20 cellular contexts compared by ENCODE assay signal in the genomic region with DNA sequence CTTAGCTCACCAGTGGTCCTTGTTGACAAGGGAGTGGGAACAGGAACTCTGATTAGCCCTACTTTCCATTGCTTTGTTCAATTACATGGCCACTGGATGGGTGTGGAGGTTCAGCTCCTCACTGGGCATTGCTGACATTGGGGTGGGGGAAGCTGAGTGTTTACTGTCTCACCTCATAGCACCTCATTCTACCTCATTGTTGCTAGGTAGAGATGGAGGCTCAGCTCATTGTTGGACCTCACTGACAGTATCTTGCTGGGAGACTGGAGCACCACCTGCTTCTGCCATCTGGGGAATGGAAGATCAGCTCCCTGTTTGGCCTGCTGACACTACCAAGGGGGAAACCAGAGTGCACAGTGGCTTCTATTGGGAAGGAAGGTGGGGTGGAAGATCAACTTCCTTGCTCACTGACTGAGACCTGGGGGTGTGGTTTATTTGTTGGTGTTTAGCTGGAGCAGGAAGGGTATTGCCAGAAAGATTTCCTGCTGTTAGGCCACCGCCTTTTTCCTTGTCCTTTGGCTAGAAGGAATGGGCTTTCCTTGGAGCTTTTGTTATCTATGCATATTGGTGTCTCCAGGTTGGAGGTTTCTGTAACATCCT. TPM values are rescaled to one million over a fixed set of nuclear protein-coding genes. Genes with fewer than 3 reads are reported as not detected.
DNase-seq lines count a peak whose midpoint lies in the region; ATAC-seq and TF ChIP-seq lines count a peak whose summit lies in the region.
"Had no signal": no experiment of that assay in that cellular context is flagged by ENCODE, and none has a peak within 500 bp of the region (broad histone marks: within the 10 kb centered on the region; RNA-seq: fewer than 3 reads in every experiment).

No MANE protein-coding gene starts in this region.

- H2BK5ac ChIP-seq in H9 (ENCODE audit: insufficient read length, low read length) (no peak overlapping the region), mesendoderm (ENCODE audit: low read length) (no peak overlapping the region)

- no peak overlapping the region for H4K91ac ChIP-seq in H9 (ENCODE audit: insufficient read length, low read depth, low read length)

- H2BK12ac ChIP-seq in H9 (ENCODE audit: insufficient read length, low read depth, low read length): no peak overlapping the region

- no peak overlapping the region for H3T11ph ChIP-seq in H9 (ENCODE audit: low read length)

- H3K79me1 ChIP-seq in H9 (ENCODE audit: insufficient read depth, low read depth, low read length, poor library complexity, severe bottlenecking): no peaks in the 10 kb centered on the region
- H3K79me1 ChIP-seq in mesendoderm (ENCODE audit: low read length): no peaks in the 10 kb centered on the region

- H4K5ac ChIP-seq in H9 (ENCODE audit: insufficient read length, low read depth, low read length): no peak overlapping the region
- no peak overlapping the region for H4K5ac ChIP-seq in mesendoderm (ENCODE audit: low read length)

- H4K8ac ChIP-seq in H9 (replicated peaks; ENCODE audit: insufficient read length, low read depth, low read length) (no peak overlapping the region), mesendoderm (ENCODE audit: low read depth, low read length) (no peak overlapping the region)

- no peaks in the 10 kb centered on the region for H4K20me1 ChIP-seq in H9 (ENCODE audit: control insufficient read depth, insufficient read depth, insufficient read length)

- H3K4me1 ChIP-seq in H9 (ENCODE audit: insufficient read depth, low read length): peaks cover 4% of the 10 kb centered on the region; the same call in 1 of the 2 replicates
- no peaks in the 10 kb centered on the region for H3K4me1 ChIP-seq in endodermal cell (ENCODE audit: control insufficient read depth, insufficient read depth, low read length)
- peaks cover 3% of the 10 kb centered on the region for H3K4me1 ChIP-seq in mesendoderm (ENCODE audit: control insufficient read depth, low read depth, low read length)

- CTCF ChIA-PET in activated CD4-positive, alpha-beta T cell treated with anti-CD3 and anti-CD28 coated beads for 36 hours (lab: Charles Lee): interaction anchor here (1.1 to 1.5 kb wide), 3 partner anchors 12 to 59 kb away, joined by 3 to 5 read pairs (median 4); no protein-coding TSS in a partner anchor

- H3K4me3 Mint-ChIP-seq in H9 (no peak overlapping the region), endodermal cell (no peak overlapping the region)
- H3K4me3 Mint-ChIP-seq in activated CD4-positive, alpha-beta T cell treated with anti-CD3 and anti-CD28 coated beads for 36 hours: no peak overlapping the region

- H3K9me3 Mint-ChIP-seq in H9 (no peaks in the 10 kb centered on the region; a peak in 1 of 5 replicates), endodermal cell (no peaks in the 10 kb centered on the region)
- peaks cover 1% of the 10 kb centered on the region for H3K9me3 Mint-ChIP-seq in activated CD4-positive, alpha-beta T cell treated with anti-CD3 and anti-CD28 coated beads for 36 hours (ENCODE audit: low read depth)

- H3K4me3 ChIP-seq in endodermal cell (ENCODE audit: low read length): no peak overlapping the region
- H3K4me3 ChIP-seq in mesendoderm (ENCODE audit: low read length): no peak overlapping the region
- H3K4me3 ChIP-seq: PC-9 had no signal

- no peaks in the 10 kb centered on the region for H3K27me3 ChIP-seq in H9 (ENCODE audit: insufficient read depth, low read length)
- no peaks in the 10 kb centered on the region for H3K27me3 ChIP-seq in endodermal cell (ENCODE audit: control insufficient read depth, insufficient read depth, low read length, poor library complexity, severe bottlenecking)
- no peaks in the 10 kb centered on the region for H3K27me3 ChIP-seq in mesendoderm (ENCODE audit: insufficient read depth, low read length, poor library complexity)

- H3K56ac ChIP-seq in H9 (ENCODE audit: insufficient read length, low read depth, low read length) (no peak overlapping the region), mesendoderm (ENCODE audit: low read length) (no peak overlapping the region)

- intact Hi-C loops in activated CD4-positive, alpha-beta T cell treated with anti-CD3 and anti-CD28 coated beads for 36 hours (cut with DNase I, micrococcal nuclease): no loop called here

- TF ChIP-seq CTCF in H9 (conservative IDR thresholded peaks at IDR 0.05) (no peak), endodermal cell (conservative IDR thresholded peaks at IDR 0.05) (no peak)

- H3K23ac ChIP-seq in H9 (ENCODE audit: insufficient read length, low read depth, low read length) (no peak overlapping the region), mesendoderm (ENCODE audit: low read length) (no peak overlapping the region)

- H3K4me2 ChIP-seq in H9 (ENCODE audit: insufficient read depth, insufficient read length, low read length) (no peak overlapping the region), mesendoderm (ENCODE audit: low read length) (no peak overlapping the region)
- H3K4me2 ChIP-seq: PC-9 had no signal

- H3K27ac Mint-ChIP-seq in H9 (peak overlapping the region in 2 of 3 experiments; percentile 35 to 94; a peak in 4 of 7 replicates), endodermal cell (no peak overlapping the region)
- H3K27ac Mint-ChIP-seq in activated CD4-positive, alpha-beta T cell treated with anti-CD3 and anti-CD28 coated beads for 36 hours: no peak overlapping the region

- no peak overlapping the region for H3K9ac ChIP-seq in H9 (ENCODE audit: extremely low read depth, insufficient read length, low read length)
- H3K9ac ChIP-seq in endodermal cell (ENCODE audit: extremely low read depth, low read length, poor library complexity, severe bottlenecking): no peak overlapping the region
- no peak overlapping the region for H3K9ac ChIP-seq in mesendoderm (ENCODE audit: low read length)

- H3K4me1 Mint-ChIP-seq in H9 (peaks cover 5 to 8% of the 10 kb centered on the region in 2 experiments), endodermal cell (peaks cover 4% of the 10 kb centered on the region)
- no peaks in the 10 kb centered on the region for H3K4me1 Mint-ChIP-seq in activated CD4-positive, alpha-beta T cell treated with anti-CD3 and anti-CD28 coated beads for 36 hours

- H2BK120ac ChIP-seq in H9 (ENCODE audit: low read depth, low read length, poor library complexity, severe bottlenecking) (no peak overlapping the region), mesendoderm (ENCODE audit: low read depth, low read length) (no peak overlapping the region)

- no peak overlapping the region for H3K14ac ChIP-seq in H9 (ENCODE audit: insufficient read depth, low read length)

- H3K79me2 ChIP-seq in H9 (ENCODE audit: insufficient read depth, low read length) (no peaks in the 10 kb centered on the region), mesendoderm (ENCODE audit: control insufficient read depth, insufficient read depth, low read length) (no peaks in the 10 kb centered on the region)

- no peaks in the 10 kb centered on the region for H3K36me3 Mint-ChIP-seq in H9 (ENCODE audit: insufficient read depth in 1 of 3, low read depth in 3 of 3)
- no peaks in the 10 kb centered on the region for H3K36me3 Mint-ChIP-seq in endodermal cell (ENCODE audit: low read depth)
- no peaks in the 10 kb centered on the region for H3K36me3 Mint-ChIP-seq in activated CD4-positive, alpha-beta T cell treated with anti-CD3 and anti-CD28 coated beads for 36 hours (ENCODE audit: low read depth)

- no peaks in the 10 kb centered on the region for H3K36me3 ChIP-seq in endodermal cell (ENCODE audit: control insufficient read depth, insufficient read depth, low read length)
- no peaks in the 10 kb centered on the region for H3K36me3 ChIP-seq in mesendoderm (ENCODE audit: control insufficient read depth, insufficient read depth, low read length)

- no peaks in the 10 kb centered on the region for H3K9me3 ChIP-seq in H9 (ENCODE audit: control insufficient read depth, low read depth, low read length)
- no peaks in the 10 kb centered on the region for H3K9me3 ChIP-seq in endodermal cell (ENCODE audit: control insufficient read depth, low read length)

- H2BK15ac ChIP-seq in H9 (ENCODE audit: low read depth, low read length) (no peak overlapping the region), mesendoderm (replicated peaks; ENCODE audit: low read depth) (no peak overlapping the region)

- H2AFZ ChIP-seq in H9 (ENCODE audit: low read length): peak overlapping the region; percentile 49
- H2AFZ ChIP-seq: PC-9 had no signal

- no peak overlapping the region for H3K18ac ChIP-seq in H9 (ENCODE audit: insufficient read length, low read depth, low read length)
- no peak overlapping the region for H3K18ac ChIP-seq in mesendoderm (ENCODE audit: low read length)

- POLR2A ChIA-PET in activated CD4-positive, alpha-beta T cell treated with anti-CD3 and anti-CD28 coated beads for 36 hours (lab: Charles Lee): no interaction called here

- H3K4ac ChIP-seq in H9 (ENCODE audit: low read depth, low read length) (no peak overlapping the region), mesendoderm (ENCODE audit: low read depth, low read length) (no peak overlapping the region)

- no peak overlapping the region for H2BK20ac ChIP-seq in H9 (ENCODE audit: low read depth, low read length, poor library complexity, severe bottlenecking)

- WGBS in H9 (ENCODE audit: extremely low coverage, insufficient read length, low lambda C conversion rate): no CpG with 5 or more reads among the region's 1 CpG
- 33 to 74% methylated on average over 1 of the region's 1 CpG for WGBS in endodermal cell (ENCODE audit: insufficient coverage in 1 of 2, insufficient read length in 1 of 2), 2 experiments
- no CpG with 5 or more reads among the region's 1 CpG for WGBS in mesendoderm (ENCODE audit: extremely low coverage, insufficient coverage, low lambda C conversion rate)

- no peak overlapping the region for H3K27ac ChIP-seq in H9 (ENCODE audit: insufficient read length, low read depth, low read length)
- no peak overlapping the region for H3K27ac ChIP-seq in endodermal cell (ENCODE audit: low read depth, low read length)
- H3K27ac ChIP-seq in mesendoderm (ENCODE audit: low read depth, low read length): no peak overlapping the region
- H3K27ac ChIP-seq: 22Rv1, C4-2B, PC-9 had no signal

- DNase-seq in DMS 273 (lab: John Stamatoyannopoulos, UW; ENCODE audit: unreplicated experiment) (peak; percentile 12), DMS 273 treated with DMSO at 0.1 percent for 48 hours (lab: John Stamatoyannopoulos, UW) (no peak), H9 (no peak), endodermal cell (peak; percentile 50), mesendoderm (peak; percentile 22), NCI-H2107 (lab: John Stamatoyannopoulos, UW) (no peak), NCI-H1105 (lab: John Stamatoyannopoulos, UW) (no peak)
- no peak for DNase-seq in activated CD4-positive, alpha-beta T cell treated with anti-CD3 and anti-CD28 coated beads for 36 hours
- DNase-seq: COR-L47, DND-41, GOT3, Karpas-422, NCI-H1930, NCI-H2171 treated with DMSO at 0.1 percent for 48 hours, NCI-H774, PC-9, SHP77 had no signal

- H2AK5ac ChIP-seq in H9 (ENCODE audit: insufficient read length, low read length) (no peak overlapping the region), mesendoderm (ENCODE audit: low read length) (no peak overlapping the region)

- H3K27me3 Mint-ChIP-seq in H9 (ENCODE audit: low read depth) (peaks cover under 1% of the 10 kb centered on the region; the same call in 1 of the 2 replicates), endodermal cell (ENCODE audit: insufficient read depth) (peaks cover 2% of the 10 kb centered on the region)
- peaks cover 13% of the 10 kb centered on the region for H3K27me3 Mint-ChIP-seq in activated CD4-positive, alpha-beta T cell treated with anti-CD3 and anti-CD28 coated beads for 36 hours

- ATAC-seq in activated CD4-positive, alpha-beta T cell treated with anti-CD3 and anti-CD28 coated beads for 36 hours: no peak

- no peaks in the 10 kb centered on the region for H3K23me2 ChIP-seq in H9 (ENCODE audit: insufficient read length, low read depth, low read length, poor library complexity, severe bottlenecking)

RNA-seq across cellular contexts. Expression of a gene that starts 1.3 kb away (rescaled TPM):
- total RNA-seq in H9 (2021) (not detected in 2 replicates), endodermal cell (not detected)
- polyA plus RNA-seq in endodermal cell (2013, experiment 1 of 2): not detected
- polyA plus RNA-seq in endodermal cell (2013, experiment 2 of 2): not detected
- polyA plus RNA-seq in mesendoderm (2013, experiment 1 of 2): not detected
- polyA plus RNA-seq in mesendoderm (2013, experiment 2 of 2): not detected
- not detected for total RNA-seq in activated CD4-positive, alpha-beta T cell treated with anti-CD3 and anti-CD28 coated beads for 36 hours
- total RNA-seq: NCI-H460, PC-9 had no signal

RNA-seq across cellular contexts. Expression of a gene that starts 17.6 kb away (rescaled TPM):
- not detected in 2 replicates for total RNA-seq in H9 (2021)
- total RNA-seq in endodermal cell: not detected
- not detected for polyA plus RNA-seq in endodermal cell (2013, experiment 1 of 2)
- not detected for polyA plus RNA-seq in endodermal cell (2013, experiment 2 of 2)
- not detected for polyA plus RNA-seq in mesendoderm (2013, experiment 1 of 2)
- polyA plus RNA-seq in mesendoderm (2013, experiment 2 of 2): not detected
- total RNA-seq in activated CD4-positive, alpha-beta T cell treated with anti-CD3 and anti-CD28 coated beads for 36 hours: not detected
- total RNA-seq: NCI-H460, PC-9 had no signal

RNA-seq across cellular contexts. Expression of a gene that starts 21.3 kb away (rescaled TPM):
- total RNA-seq in H9 (2021): not detected in 2 replicates
- total RNA-seq in endodermal cell: not detected
- not detected for polyA plus RNA-seq in endodermal cell (2013, experiment 1 of 2)
- polyA plus RNA-seq in endodermal cell (2013, experiment 2 of 2): not detected
- not detected for polyA plus RNA-seq in mesendoderm (2013, experiment 1 of 2)
- polyA plus RNA-seq in mesendoderm (2013, experiment 2 of 2): not detected
- under 1 TPM; 0.07 to 0.11 TPM for total RNA-seq in activated CD4-positive, alpha-beta T cell treated with anti-CD3 and anti-CD28 coated beads for 36 hours
- total RNA-seq: NCI-H460, PC-9 had no signal

Comparison
In these comparisons a context has a peak if more than half of its experiments do, and no peak if none do; other contexts are left out.
1. DNase-seq: peak in DMS 273 (single experiment), endodermal cell (single experiment) and mesendoderm (single experiment); none in DMS 273 treated with DMSO at 0.1 percent for 48 hours (single experiment), H9 (single experiment), NCI-H2107 (single experiment), NCI-H1105 (single experiment) and activated CD4-positive, alpha-beta T cell treated with anti-CD3 and anti-CD28 coated beads for 36 hours (single experiment).
2. H3K27ac Mint-ChIP-seq: peak in H9 (2 of 3); none in endodermal cell (single experiment) and activated CD4-positive, alpha-beta T cell treated with anti-CD3 and anti-CD28 coated beads for 36 hours (single experiment).